ENCODE assay signal across 8 cellular contexts in the genomic region with DNA sequence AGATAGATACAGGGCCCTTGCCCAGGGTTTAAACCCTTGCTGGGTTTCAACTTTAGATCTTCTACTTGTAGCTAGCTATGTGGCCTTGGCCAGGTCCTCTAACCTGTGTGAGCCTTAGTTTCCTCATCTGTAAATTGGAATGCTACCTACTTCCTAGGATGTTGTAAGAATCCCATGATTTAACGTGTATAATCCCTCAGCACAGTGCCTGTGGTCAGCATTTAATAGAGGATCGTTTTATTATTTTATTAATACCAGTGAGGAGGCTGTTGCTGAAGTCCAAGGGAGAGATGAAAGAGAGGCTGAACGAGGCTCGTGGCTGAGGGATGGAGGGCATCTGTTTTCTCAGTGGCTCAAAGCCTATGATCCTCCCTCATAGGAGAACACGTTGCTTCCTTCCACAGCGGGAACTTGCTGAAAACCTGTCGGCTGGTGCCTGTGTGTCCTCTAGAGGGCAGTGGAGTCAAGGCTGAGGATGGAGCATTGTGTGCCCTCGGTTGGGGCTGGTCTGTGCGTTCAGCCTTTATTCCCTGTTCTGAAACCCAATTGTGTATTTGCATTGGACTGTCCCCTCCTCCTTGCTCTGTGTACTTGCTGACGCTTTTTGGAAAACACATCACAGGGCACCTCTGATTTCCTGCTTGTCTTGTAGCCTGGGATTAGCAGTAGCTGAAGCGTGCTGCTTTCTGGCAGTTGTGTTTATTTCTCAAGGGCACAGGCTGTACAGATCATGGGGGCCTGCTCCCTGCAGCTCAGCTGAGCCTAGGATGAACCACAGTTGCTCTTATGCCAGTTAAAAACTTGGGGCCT.
A peak's percentile ranks its signal among the peaks of the same experiment; 100 is the strongest.
DNase-seq lines count a peak whose midpoint lies in the region; ATAC-seq, FAIRE-seq and TF ChIP-seq lines count a peak whose summit lies in the region.
"Not testable (repeated sequence)": the region's sequence is repeated elsewhere in the genome, so short reads cannot be mapped to it uniquely, and the experiment has no call there.

No MANE protein-coding gene starts in this region.

- H3K36me3 Mint-ChIP-seq in T-helper 17 cell (ENCODE audit: low read depth); naive B cell; stimulated activated memory B cell treated with anti-CD40 and anti-IgM and Interleukin-4, amounts not matched to agents 10 μg/mL and 1 μg/mL and 100 μg/mL, for 72 hours: not testable (repeated sequence)

- not testable (repeated sequence) for H3K4me3 Mint-ChIP-seq in T-helper 17 cell; naive B cell; stimulated activated memory B cell treated with anti-CD40 and anti-IgM and Interleukin-4, amounts not matched to agents 10 μg/mL and 1 μg/mL and 100 μg/mL, for 72 hours

- not testable (repeated sequence) for DNase-seq in GM12892 (ENCODE audit: insufficient read length); naive B cell
- peak in 1 of 3 donors; percentile 18 for DNase-seq in T-helper 17 cell
- DNase-seq in activated effector memory CD4-positive, alpha-beta T cell treated with Interleukin-2 at 50 U/mL for 16 hours: peak; percentile 14

- ATAC-seq in GM21423 (IDR thresholded peaks at IDR 0.05; ENCODE audit: unreplicated experiment) (peak; percentile 87), HG03060 (IDR thresholded peaks at IDR 0.05; ENCODE audit: low read depth, unreplicated experiment) (peak; percentile 64), T-helper 17 cell (peak; percentile 96), esophagus mucosa (peak; percentile 90), naive B cell (ENCODE audit: low read depth in 2 of 2) (peak; percentile 91 to 95)
- ATAC-seq in stimulated activated memory B cell treated with anti-CD40 and anti-IgM and Interleukin-4, amounts not matched to agents 10 μg/mL and 1 μg/mL and 100 μg/mL, for 72 hours: peak; percentile 89

- FAIRE-seq in GM12892 (lab: Jason Lieb, UNC): peak; percentile 97

- not testable (repeated sequence) for H3K27me3 Mint-ChIP-seq in T-helper 17 cell; naive B cell; stimulated activated memory B cell treated with anti-CD40 and anti-IgM and Interleukin-4, amounts not matched to agents 10 μg/mL and 1 μg/mL and 100 μg/mL, for 72 hours

- H3K27ac Mint-ChIP-seq in T-helper 17 cell; naive B cell; stimulated activated memory B cell treated with anti-CD40 and anti-IgM and Interleukin-4, amounts not matched to agents 10 μg/mL and 1 μg/mL and 100 μg/mL, for 72 hours: not testable (repeated sequence)

- H3K9me3 Mint-ChIP-seq in naive B cell; stimulated activated memory B cell treated with anti-CD40 and anti-IgM and Interleukin-4, amounts not matched to agents 10 μg/mL and 1 μg/mL and 100 μg/mL, for 72 hours: not testable (repeated sequence)

- not testable (repeated sequence) for TF ChIP-seq POLR2A in GM12892 (IDR thresholded peaks at IDR 0.05; ENCODE audit: low read depth, low read length)

- not testable (repeated sequence) for H3K9me3 ChIP-seq in T-helper 17 cell (ENCODE audit: control insufficient read depth, low read length, poor library complexity, severe bottlenecking)

- not testable (repeated sequence) for H3K4me1 Mint-ChIP-seq in T-helper 17 cell; naive B cell; stimulated activated memory B cell treated with anti-CD40 and anti-IgM and Interleukin-4, amounts not matched to agents 10 μg/mL and 1 μg/mL and 100 μg/mL, for 72 hours
